Comparison of ENCODE assay signal across 33 cellular contexts in genomic region chr5:29587806-29588205, GRCh38.
"Had no signal": no experiment of that assay in that cellular context is flagged by ENCODE, and none has a peak within 500 bp of the region (broad histone marks: within the 10 kb centered on the region; RNA-seq: fewer than 3 reads in every experiment).

No MANE protein-coding gene starts in this region.

- H3K4me3 ChIP-seq: adrenal gland, ascending aorta, body of pancreas, breast epithelium, cardiac muscle cell had no signal

- H3K36me3 ChIP-seq: adrenal gland, ascending aorta, brain microvascular endothelial cell, breast epithelium, cardiac muscle cell had no signal

- H3K9me3 ChIP-seq: adrenal gland, ascending aorta, body of pancreas had no signal

- H3K27ac ChIP-seq: adrenal gland, ascending aorta, body of pancreas, brain microvascular endothelial cell, breast epithelium, cardiac muscle cell had no signal

- FAIRE-seq: astrocyte, colon had no signal

- H3K27me3 ChIP-seq: adrenal gland, ascending aorta, body of pancreas, brain microvascular endothelial cell, breast epithelium, cardiac muscle cell had no signal

- DNase-seq: activated effector memory CD4-positive, alpha-beta T cell treated with anti-CD3 and anti-CD28 coated beads, Interleukin-2, amount 50 U/mL, for 16 hours; activated effector memory CD4-positive, alpha-beta T cell treated with Interleukin-2 at 50 U/mL for 16 hours; activated gamma-delta T cell; activated gamma-delta T cell treated with Interleukin-2 at 50 U/mL for 16 hours; activated naive CD4-positive, alpha-beta T cell; activated naive CD4-positive, alpha-beta T cell treated with anti-CD3 and anti-CD28 coated beads for 36 hours; activated naive CD4-positive, alpha-beta T cell treated with anti-CD3 and anti-CD28 coated beads, Interleukin-2, amount 10 ng/mL, durations not matched to agents 7 days and 5 days; activated naive CD4-positive, alpha-beta T cell treated with anti-CD3 and anti-CD28 coated beads, Interleukin-2, amount 50 U/mL, for 16 hours; activated naive CD4-positive, alpha-beta T cell treated with Interleukin-2 at 50 U/mL for 16 hours; activated naive CD8-positive, alpha-beta T cell treated with anti-CD3 and anti-CD28 coated beads for 36 hours; activated naive CD8-positive, alpha-beta T cell treated with anti-CD3 and anti-CD28 coated beads, Interleukin-2, amount 10 ng/mL, durations not matched to agents 7 days and 5 days; activated naive CD8-positive, alpha-beta T cell treated with anti-CD3 and anti-CD28 coated beads, Interleukin-2, amount 50 U/mL, for 24 hours; activated T-cell treated with anti-CD3 and anti-CD28 coated beads, Interleukin-2, amount 50 U/mL, for 24 hours; activated T-cell treated with anti-CD3 and anti-CD28 coated beads, Interleukin-2, amount 50 U/mL, for 4 hours; activated T-cell treated with anti-CD3 and anti-CD28 coated beads, Interleukin-2, amount 50 U/mL, for 48 hours; activated T-cell treated with anti-CD3 and anti-CD28 coated beads, Interleukin-2, amount 50 U/mL, for 72 hours; adrenal gland; amniotic stem cell; amygdala; anterior cingulate cortex; aorta; body of pancreas; brain microvascular endothelial cell; caudate nucleus; central memory CD4-positive, alpha-beta T cell; cerebellar nuclear complex had no signal

- ATAC-seq: activated naive CD4-positive, alpha-beta T cell treated with anti-CD3 and anti-CD28 coated beads, Interleukin-2, amount 50 U/mL, for 72 hours; activated naive CD8-positive, alpha-beta T cell treated with anti-CD3 and anti-CD28 coated beads, Interleukin-2, amount 50 U/mL, for 24 hours; activated T-cell treated with anti-CD3 and anti-CD28 coated beads, Interleukin-2, amount 50 U/mL, for 4 hours; activated T-cell treated with anti-CD3 and anti-CD28 coated beads, Interleukin-2, amount 50 U/mL, for 72 hours; activated T-helper 17 cell treated with anti-CD3 and anti-CD28 coated beads, Interleukin-2, amount 50 U/mL, for 72 hours; body of pancreas had no signal

- H3K4me1 ChIP-seq: adrenal gland, ascending aorta, body of pancreas, breast epithelium had no signal
